ENCODE assay signal across 8 cellular contexts in genomic region chr17:1486802-1487695, GRCh38. TPM values are rescaled to one million over a fixed set of nuclear protein-coding genes. Genes with fewer than 3 reads are reported as not detected.
DNase-seq lines count a peak whose midpoint lies in the region; ATAC-seq and TF ChIP-seq lines count a peak whose summit lies in the region.

No MANE protein-coding gene starts in this region.

- peak overlapping the region; percentile 84 for H3K27ac ChIP-seq in IMR-90 (ENCODE audit: insufficient read depth, low read length)

- no peak overlapping the region; the same call in 2 of the 3 replicates for H2BK15ac ChIP-seq in IMR-90 (ENCODE audit: low read depth, low read length)

- H3K27me3 Mint-ChIP-seq in memory B cell: no peaks in the 10 kb centered on the region

- no peak for TF ChIP-seq CTCF in IMR-90 (conservative IDR thresholded peaks at IDR 0.05; ENCODE audit: low read depth, low read length)

- H3K4me3 Mint-ChIP-seq in memory B cell: peak overlapping the region; percentile 95

- 0 out of 2 replicates have a peak overlapping the region, but pooled peaks have one; percentile 26 for H4K5ac ChIP-seq in IMR-90 (ENCODE audit: low read depth, low read length)

- no peaks in the 10 kb centered on the region for H3K9me3 ChIP-seq in IMR-90 (ENCODE audit: control insufficient read depth, insufficient read depth, low read length)

- H3K9me1 ChIP-seq in IMR-90 (ENCODE audit: insufficient read depth, low read length): peaks cover 15% of the 10 kb centered on the region

- no peak overlapping the region; the same call in 1 of the 2 replicates for H3K18ac ChIP-seq in IMR-90 (ENCODE audit: low read depth, low read length)

- H3K56ac ChIP-seq in IMR-90 (ENCODE audit: extremely low read depth, insufficient read depth, low read length): no peak overlapping the region

- no peak overlapping the region for H3K4me3 ChIP-seq in IMR-90 (ENCODE audit: insufficient read depth, low read depth, low read length)

- BruUV-seq in IMR-90 (replicated peaks; lab: Mats Ljungman, UMichigan): no TSS peak

- no peak overlapping the region for H3K4me2 ChIP-seq in IMR-90 (ENCODE audit: low read depth, low read length)

- H2BK20ac ChIP-seq in IMR-90 (ENCODE audit: low read depth, low read length): no peak overlapping the region

- H3K36me3 ChIP-seq in IMR-90 (ENCODE audit: control insufficient read depth, insufficient read depth, low read length): peaks cover 16% of the 10 kb centered on the region

- intact Hi-C loops in IMR-90 (cut with micrococcal nuclease): no loop called here

- POLR2A ChIA-PET in IMR-90 (lab: Charles Lee; ENCODE audit: unreplicated experiment): interaction anchor here (0.7 kb wide), 1 partner anchor 568 kb away, joined by 3 read pairs; the partner anchor contains the start of gene HIC1

- 40% methylated on average over 27 of the region's 74 CpGs; no CpG with 5 or more reads in 1 of the 2 experiments for WGBS in IMR-90 (ENCODE audit: extremely low coverage in 2 of 2, insufficient read length in 1 of 2), 2 experiments

- peak overlapping the region; percentile 53; the same call in 1 of the 2 replicates for H3K14ac ChIP-seq in IMR-90 (replicated peaks; ENCODE audit: low read depth, low read length)

- H2AK9ac ChIP-seq in IMR-90 (replicated peaks; ENCODE audit: low read depth, low read length, poor library complexity): peak overlapping the region; percentile 95

- H3K36me3 Mint-ChIP-seq in memory B cell: peaks cover 7% of the 10 kb centered on the region

- H2BK120ac ChIP-seq in IMR-90 (ENCODE audit: low read depth, low read length): peak overlapping the region; percentile 58

- peaks cover 16% of the 10 kb centered on the region for H4K20me1 ChIP-seq in IMR-90 (ENCODE audit: insufficient read depth, low read length)

- peak overlapping the region; percentile 61; the same call in 1 of the 2 replicates for H4K91ac ChIP-seq in IMR-90 (ENCODE audit: insufficient read depth, low read depth, low read length)

- peak overlapping the region; percentile 89 for H3K4ac ChIP-seq in IMR-90 (ENCODE audit: low read depth, low read length)

- H3K4me1 Mint-ChIP-seq in memory B cell: peaks cover 26% of the 10 kb centered on the region

- H3K4me1 ChIP-seq in IMR-90 (ENCODE audit: control insufficient read depth, insufficient read depth, low read length): peaks cover 26% of the 10 kb centered on the region

- ATAC-seq in IMR-90 (ENCODE audit: low read depth): no peak
- ATAC-seq in memory B cell (ENCODE audit: low read depth): peak; percentile 34
- no peak for ATAC-seq in GM19455 (IDR thresholded peaks at IDR 0.05; ENCODE audit: unreplicated experiment)
- ATAC-seq in GM18498 (IDR thresholded peaks at IDR 0.05; ENCODE audit: unreplicated experiment): no peak

- peak overlapping the region; percentile 48 for H2AK5ac ChIP-seq in IMR-90 (ENCODE audit: low read depth, low read length)

- H3K23ac ChIP-seq in IMR-90 (ENCODE audit: low read depth, low read length): peak overlapping the region; percentile 23; the same call in 1 of the 2 replicates

- CTCF ChIA-PET in IMR-90 (lab: Yijun Ruan, JAX): interaction anchor here (0.9 kb wide), 1 partner anchor 28 kb away, joined by 3 read pairs; no protein-coding TSS in a partner anchor

- H4K8ac ChIP-seq in IMR-90 (ENCODE audit: low read depth in 2 of 2, low read length in 2 of 2): peak overlapping the region; percentile 92 to 95; a peak in 3 of 4 replicates

- no peak for TF ChIP-seq RAD21 in IMR-90 (IDR thresholded peaks at IDR 0.05; ENCODE audit: low read length)

- peak overlapping the region; percentile 51 for H2AFZ ChIP-seq in IMR-90 (replicated peaks; ENCODE audit: low read length, poor library complexity)

- in situ Hi-C loops in IMR-90 (cut with MboI; ENCODE audit: low sequenced_read_pairs): no loop called here

- dilution Hi-C loops in IMR-90 (cut with HindIII; ENCODE audit: low sequenced_read_pairs, unreplicated experiment): no loop called here

- no peaks in the 10 kb centered on the region for H3K27me3 ChIP-seq in IMR-90 (ENCODE audit: control insufficient read depth, insufficient read depth, low read length)

- no peaks in the 10 kb centered on the region for H3K9me3 Mint-ChIP-seq in memory B cell

- peak; percentile 47 for DNase-seq in Ammon's horn (ENCODE audit: low spot score)
- DNase-seq in IMR-90: no peak
- peak; percentile 79 to 84 for DNase-seq in activated CD4-positive, alpha-beta T cell treated with anti-CD3 and anti-CD28 coated beads for 4 hours
- DNase-seq in dedifferentiated amniotic fluid mesenchymal stem cell (ENCODE audit: extremely low spot score): peak; percentile 33
- DNase-seq in memory B cell (ENCODE audit: low spot score in 2 of 2): peak; percentile 73
- peak; percentile 61 for DNase-seq in stimulated activated CD8-positive, alpha-beta memory T cell treated with anti-CD3 and anti-CD28 coated beads, Interleukin-15, amount 100 ng/mL, for 1 hour (ENCODE audit: low read depth)

- TF ChIP-seq POLR2A in IMR-90 (IDR thresholded peaks at IDR 0.05; ENCODE audit: low read depth, low read length): no peak

- peaks cover 25 to 70% of the 10 kb centered on the region in 2 experiments for H3K79me1 ChIP-seq in IMR-90 (ENCODE audit: low read depth in 1 of 2, low read length in 2 of 2)

- H3K9ac ChIP-seq in IMR-90 (ENCODE audit: low read depth, low read length): no peak overlapping the region

- peak overlapping the region; percentile 82 for H2BK5ac ChIP-seq in IMR-90 (ENCODE audit: low read depth, low read length, poor library complexity, severe bottlenecking)

- H3K27ac Mint-ChIP-seq in memory B cell: peak overlapping the region; percentile 98

TF ChIP-seq in IMR-90, 13 proteins besides CTCF, POLR2A, EP300 and RAD21:
- no peak for TF ChIP-seq NFE2L2 (IDR thresholded peaks at IDR 0.05; ENCODE audit: low read depth, low read length)
- no peak for TF ChIP-seq RCOR1 (IDR thresholded peaks at IDR 0.05; ENCODE audit: insufficient replicate concordance, low read length)
- no peak for TF ChIP-seq CEBPB (IDR thresholded peaks at IDR 0.05; ENCODE audit: low read depth, low read length)
- TF ChIP-seq BHLHE40 (IDR thresholded peaks at IDR 0.05; ENCODE audit: low read depth, low read length): no peak
- TF ChIP-seq SMC3 (IDR thresholded peaks at IDR 0.05; ENCODE audit: low read depth, low read length): no peak
- no peak for TF ChIP-seq RFX5 (IDR thresholded peaks at IDR 0.05; ENCODE audit: low read depth, low read length)
- TF ChIP-seq ELK1 (IDR thresholded peaks at IDR 0.05; ENCODE audit: borderline replicate concordance, low read depth, low read length): no peak
- TF ChIP-seq FOS (IDR thresholded peaks at IDR 0.05; ENCODE audit: low read depth, low read length): no peak
- TF ChIP-seq MAFK (IDR thresholded peaks at IDR 0.05; ENCODE audit: low read depth, low read length): no peak
- TF ChIP-seq USF2 (IDR thresholded peaks at IDR 0.05; ENCODE audit: low read depth, low read length): no peak
- no peak for TF ChIP-seq MXI1 (IDR thresholded peaks at IDR 0.05; ENCODE audit: borderline replicate concordance, low read depth, low read length)
- no peak for TF ChIP-seq CHD1 (IDR thresholded peaks at IDR 0.05; ENCODE audit: low read depth, low read length)
- TF ChIP-seq MAZ (IDR thresholded peaks at IDR 0.05; ENCODE audit: borderline replicate concordance, low read depth, low read length): no peak

RNA-seq across cellular contexts. Expression of gene MYO1C, which starts 5.4 kb away (rescaled TPM):
- 174 and 196 TPM in 2 replicates for total RNA-seq in IMR-90 (2012; rRNA removed)
- polyA plus RNA-seq in IMR-90 (2012; rRNA removed): 162 and 188 TPM in 2 replicates
- polyA plus RNA-seq in IMR-90 (2012; cell fraction: cytosol; rRNA removed): 98.5 and 136 TPM in 2 replicates
- 327 and 394 TPM in 2 replicates for polyA plus RNA-seq in IMR-90 (2012; cell fraction: nucleus; rRNA removed; ENCODE audit: low replicate concordance)

RNA-seq across cellular contexts. Expression of gene INPP5K, which starts 29.4 kb away (rescaled TPM):
- 16.4 and 17.4 TPM in 2 replicates for total RNA-seq in IMR-90 (2012; rRNA removed)
- polyA plus RNA-seq in IMR-90 (2012; rRNA removed): 14.2 and 14.9 TPM in 2 replicates
- 12.5 and 16.8 TPM in 2 replicates for polyA plus RNA-seq in IMR-90 (2012; cell fraction: cytosol; rRNA removed)
- 43.0 and 43.3 TPM in 2 replicates for polyA plus RNA-seq in IMR-90 (2012; cell fraction: nucleus; rRNA removed; ENCODE audit: low replicate concordance)

RNA-seq across cellular contexts. Expression of gene CRK, which starts 31.0 kb away (rescaled TPM):
- 100 and 123 TPM in 2 replicates for total RNA-seq in IMR-90 (2012; rRNA removed)
- polyA plus RNA-seq in IMR-90 (2012; rRNA removed): 48.5 and 57.6 TPM in 2 replicates
- polyA plus RNA-seq in IMR-90 (2012; cell fraction: cytosol; rRNA removed): 21.4 and 31.0 TPM in 2 replicates
- polyA plus RNA-seq in IMR-90 (2012; cell fraction: nucleus; rRNA removed; ENCODE audit: low replicate concordance): 8.5 and 27.3 TPM in 2 replicates
